In genomic region chr18:70430501-70431173, GRCh38 we compare ENCODE assay signal across 2 cellular contexts.
A peak's percentile ranks its signal among the peaks of the same experiment; 100 is the strongest.
TF ChIP-seq lines count a peak whose summit lies in the region.

No MANE protein-coding gene starts in this region.

TF ChIP-seq in A549, 52 proteins besides CTCF, POLR2A, EP300 and RAD21 (continued from another document):
- TF ChIP-seq RARB (CRISPR knock-in tag; IDR thresholded peaks at IDR 0.05) (no peak), SMC3 (IDR thresholded peaks at IDR 0.05) (no peak), JUN (IDR thresholded peaks at IDR 0.05) (no peak), ZNF302 (CRISPR knock-in tag; IDR thresholded peaks at IDR 0.05) (peak; percentile 72; the same call in 1 of the 2 replicates), HOXB5 (CRISPR knock-in tag; IDR thresholded peaks at IDR 0.05) (0 out of 2 replicates have a peak, but pooled peaks have one; percentile 63), HOXB13 (CRISPR knock-in tag; IDR thresholded peaks at IDR 0.05; ENCODE audit: low read depth) (peak; percentile 83), SREBF2 (IDR thresholded peaks at IDR 0.05) (no peak)
- TF ChIP-seq, protein P1, sequence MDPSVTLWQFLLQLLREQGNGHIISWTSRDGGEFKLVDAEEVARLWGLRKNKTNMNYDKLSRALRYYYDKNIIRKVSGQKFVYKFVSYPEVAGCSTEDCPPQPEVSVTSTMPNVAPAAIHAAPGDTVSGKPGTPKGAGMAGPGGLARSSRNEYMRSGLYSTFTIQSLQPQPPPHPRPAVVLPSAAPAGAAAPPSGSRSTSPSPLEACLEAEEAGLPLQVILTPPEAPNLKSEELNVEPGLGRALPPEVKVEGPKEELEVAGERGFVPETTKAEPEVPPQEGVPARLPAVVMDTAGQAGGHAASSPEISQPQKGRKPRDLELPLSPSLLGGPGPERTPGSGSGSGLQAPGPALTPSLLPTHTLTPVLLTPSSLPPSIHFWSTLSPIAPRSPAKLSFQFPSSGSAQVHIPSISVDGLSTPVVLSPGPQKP (IDR thresholded peaks at IDR 0.05; ENCODE audit: low read depth, low read length) = no peak

TF ChIP-seq in IMR-90, 13 proteins besides CTCF, POLR2A, EP300 and RAD21:
- TF ChIP-seq USF2 (IDR thresholded peaks at IDR 0.05; ENCODE audit: low read depth, low read length) (no peak), RFX5 (IDR thresholded peaks at IDR 0.05; ENCODE audit: low read depth, low read length) (no peak), MAFK (IDR thresholded peaks at IDR 0.05; ENCODE audit: low read depth, low read length) (no peak), CEBPB (IDR thresholded peaks at IDR 0.05; ENCODE audit: low read depth, low read length) (no peak), MAZ (IDR thresholded peaks at IDR 0.05; ENCODE audit: borderline replicate concordance, low read depth, low read length) (no peak), SMC3 (IDR thresholded peaks at IDR 0.05; ENCODE audit: low read depth, low read length) (no peak), MXI1 (IDR thresholded peaks at IDR 0.05; ENCODE audit: borderline replicate concordance, low read depth, low read length) (no peak), NFE2L2 (IDR thresholded peaks at IDR 0.05; ENCODE audit: low read depth, low read length) (no peak), CHD1 (IDR thresholded peaks at IDR 0.05; ENCODE audit: low read depth, low read length) (no peak), BHLHE40 (IDR thresholded peaks at IDR 0.05; ENCODE audit: low read depth, low read length) (no peak), RCOR1 (IDR thresholded peaks at IDR 0.05; ENCODE audit: insufficient replicate concordance, low read length) (no peak), FOS (IDR thresholded peaks at IDR 0.05; ENCODE audit: low read depth, low read length) (no peak)
- TF ChIP-seq, protein P1 (IDR thresholded peaks at IDR 0.05; ENCODE audit: borderline replicate concordance, low read depth, low read length) = no peak
TF ChIP-seq in IMR-90: peak in this region for 0.
